Comparison of ENCODE assay signal across 8 cellular contexts in the genomic region with DNA sequence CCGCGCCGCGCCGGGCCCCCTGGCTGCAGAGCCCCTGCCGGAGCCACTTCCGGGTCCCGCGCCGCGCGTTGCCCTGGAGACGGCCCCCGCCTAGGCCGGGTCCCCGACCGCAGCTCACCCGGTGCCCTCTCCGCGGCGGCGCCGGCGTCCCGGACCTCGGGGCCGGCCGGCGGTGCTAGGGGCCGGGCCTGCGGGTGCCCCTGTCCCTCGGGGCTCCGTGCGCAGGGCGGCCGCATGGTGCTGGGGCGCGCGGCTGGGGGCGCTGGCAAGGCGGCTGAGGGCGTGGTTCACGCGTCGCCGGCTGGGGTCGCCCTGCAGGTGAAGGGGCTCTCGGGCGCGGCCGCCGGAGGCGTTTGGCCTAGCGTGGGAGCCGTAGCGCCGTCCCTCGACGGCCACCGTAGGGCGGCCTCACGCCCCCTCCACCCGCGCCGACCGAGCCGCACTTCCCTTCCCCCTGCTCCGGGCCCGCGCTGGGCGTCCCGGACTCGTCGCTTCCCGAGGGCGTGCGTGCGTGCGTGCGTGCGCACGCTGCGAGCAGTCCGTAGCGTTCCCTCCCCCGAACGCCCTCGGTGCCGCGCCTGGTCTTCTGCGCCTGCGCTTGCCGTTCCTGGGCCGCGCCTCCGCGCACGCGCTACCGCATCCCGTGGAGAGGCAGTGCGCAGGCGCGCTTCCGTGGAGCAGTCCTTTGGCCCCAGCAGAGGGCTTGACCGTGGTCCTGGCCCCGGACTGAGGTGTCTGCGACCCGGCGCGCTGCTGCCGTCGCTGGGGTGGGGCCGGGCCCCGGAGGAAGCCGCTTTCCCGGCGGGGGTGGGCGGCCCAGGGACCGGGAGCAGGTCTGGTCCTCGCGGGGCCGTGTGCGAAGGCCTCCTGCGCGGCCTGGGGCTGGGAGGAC. TPM values are rescaled to one million over a fixed set of nuclear protein-coding genes. Genes with fewer than 3 reads are reported as not detected.
DNase-seq lines count a peak whose midpoint lies in the region; ATAC-seq and TF ChIP-seq lines count a peak whose summit lies in the region.

Gene TMEM250, minus strand, starts transcription at position 509 of the 892 bp plus-strand sequence. CDS start 1,975 bp downstream, outside the sequence.

- H3K9ac ChIP-seq in DND-41 (ENCODE audit: low read depth, low read length), result peak within 1 kb of the TSS; percentile 88

- no peak for TF ChIP-seq EP300 in esophagus muscularis mucosa (IDR thresholded peaks at IDR 0.05)

- WGBS in esophagus muscularis mucosa, result 0% methylated on average over 2 of the region's 126 CpGs

- H4K20me1 ChIP-seq in DND-41 (ENCODE audit: insufficient read depth, low read length), result peaks cover 27% of the 10 kb centered on the region

- peak; percentile 85 to 90 for TF ChIP-seq POLR2A in Peyer's patch (IDR thresholded peaks at IDR 0.05)
- peak; percentile 69 for TF ChIP-seq POLR2A in esophagus muscularis mucosa (IDR thresholded peaks at IDR 0.05; ENCODE audit: low read depth)

- H3K4me1 ChIP-seq in DND-41 (ENCODE audit: insufficient read depth, low read length) (peaks cover 24% of the 10 kb centered on the region), Peyer's patch (peaks cover 0 to 38% (median 17%) of the 10 kb centered on the region in 4 donors), esophagus muscularis mucosa (peaks cover 31 to 57% (median 47%) of the 10 kb centered on the region in 4 donors), muscle layer of duodenum (ENCODE audit: control insufficient read depth in 1 of 2, insufficient read depth in 2 of 2, low read length in 2 of 2) (peaks cover 6 to 26% of the 10 kb centered on the region in 2 donors)

- peaks cover 34% of the 10 kb centered on the region for H3K36me3 ChIP-seq in DND-41 (ENCODE audit: insufficient read depth, low read length)
- peaks cover 26% of the 10 kb centered on the region; the same call in 1 of the 2 replicates for H3K36me3 ChIP-seq in KOPT-K1 (ENCODE audit: insufficient read depth, low read length)
- H3K36me3 ChIP-seq in Peyer's patch, result peaks cover 0 to 18% (median 0%) of the 10 kb centered on the region in 3 donors
- peaks cover 16 to 32% (median 24%) of the 10 kb centered on the region in 4 donors for H3K36me3 ChIP-seq in esophagus muscularis mucosa
- H3K36me3 ChIP-seq in muscle layer of duodenum (ENCODE audit: control insufficient read depth in 1 of 2, insufficient read depth in 2 of 2, low read length in 2 of 2), result peaks cover 0 to 24% of the 10 kb centered on the region in 2 donors

- H3K79me2 ChIP-seq in DND-41 (ENCODE audit: insufficient read depth, low read length), result peaks cover 38% of the 10 kb centered on the region

- DNase-seq in DND-41 (peak; percentile 94), Peyer's patch (peak; percentile 90 to 98 (median 98)), esophagus muscularis mucosa (ENCODE audit: extremely low spot score) (peak; percentile 97)
- DNase-seq in activated T-cell treated with anti-CD3 and anti-CD28 coated beads, Interleukin-2, amount 50 U/mL, for 48 hours, result peak; percentile 97 to 98
- DNase-seq in stimulated activated CD8-positive, alpha-beta memory T cell treated with anti-CD3 and anti-CD28 coated beads, Interleukin-7, amount 100 ng/mL, for 24 hours (ENCODE audit: low read depth), result peak; percentile 90

- ATAC-seq in DND-41 (ENCODE audit: insufficient read depth, low read depth), result peak; percentile 85
- ATAC-seq in GM21786 (IDR thresholded peaks at IDR 0.05; ENCODE audit: unreplicated experiment), result peak; percentile 65

- H3K4me2 ChIP-seq in DND-41 (ENCODE audit: insufficient read depth, low read length), result peak within 1 kb of the TSS; percentile 76

- peak within 1 kb of the TSS; percentile 81 for H3K4me3 ChIP-seq in DND-41 (ENCODE audit: low read depth in 1 of 2, low read length in 2 of 2)
- peak within 1 kb of the TSS; percentile 81 to 100 (median 98) for H3K4me3 ChIP-seq in Peyer's patch
- peak within 1 kb of the TSS; percentile 76 to 91 (median 88) for H3K4me3 ChIP-seq in esophagus muscularis mucosa
- H3K4me3 ChIP-seq in muscle layer of duodenum (ENCODE audit: low read depth in 1 of 2, low read length in 2 of 2), result peak within 1 kb of the TSS; percentile 56 to 75

- H3K27me3 ChIP-seq in DND-41 (ENCODE audit: insufficient read depth, low read length, poor library complexity), result no peaks in the 10 kb centered on the region
- no peaks in the 10 kb centered on the region for H3K27me3 ChIP-seq in Peyer's patch
- peaks cover 0 to 6% (median 0%) of the 10 kb centered on the region in 4 donors for H3K27me3 ChIP-seq in esophagus muscularis mucosa
- no peaks in the 10 kb centered on the region for H3K27me3 ChIP-seq in muscle layer of duodenum (ENCODE audit: low read depth, low read length)

- TF ChIP-seq CTCF in DND-41 (IDR thresholded peaks at IDR 0.05; ENCODE audit: borderline replicate concordance, extremely low read depth, low read length, poor library complexity, severe bottlenecking) (no peak), Peyer's patch (IDR thresholded peaks at IDR 0.05) (peak in 3 of 6 experiments; percentile 2 to 32 (median 30)), esophagus muscularis mucosa (IDR thresholded peaks at IDR 0.05) (peak; percentile 5 to 34 (median 15))

- H2AFZ ChIP-seq in DND-41 (ENCODE audit: low read depth, low read length), result peak within 1 kb of the TSS; percentile 79

- H3K9me3 ChIP-seq in DND-41 (ENCODE audit: insufficient read depth, low read length, severe bottlenecking), result no peaks in the 10 kb centered on the region
- H3K9me3 ChIP-seq in KOPT-K1 (ENCODE audit: insufficient read depth, low read length, poor library complexity, severe bottlenecking), result no peaks in the 10 kb centered on the region
- H3K9me3 ChIP-seq in Peyer's patch, result no peaks in the 10 kb centered on the region
- H3K9me3 ChIP-seq in esophagus muscularis mucosa, result no peaks in the 10 kb centered on the region
- no peaks in the 10 kb centered on the region for H3K9me3 ChIP-seq in muscle layer of duodenum (ENCODE audit: control insufficient read depth in 1 of 2, low read length in 2 of 2)

- H3K27ac ChIP-seq in DND-41 (ENCODE audit: low read length) (peak within 1 kb of the TSS; percentile 89), KOPT-K1 (ENCODE audit: low read depth, low read length, poor library complexity, severe bottlenecking) (peak within 1 kb of the TSS; percentile 87), Peyer's patch (peak within 1 kb of the TSS; percentile 96 to 100 (median 97)), esophagus muscularis mucosa (replicated peaks in 1 of 4) (peak within 1 kb of the TSS; percentile 93 to 100 (median 96)), muscle layer of duodenum (ENCODE audit: low read length) (peak within 1 kb of the TSS; percentile 63)

- intact Hi-C loops in esophagus muscularis mucosa (cut with DNase I), result loop anchor here (10.0 kb wide), 1 partner anchor 124 kb away; no protein-coding TSS in a partner anchor

RNA-seq across cellular contexts. Expression of gene TMEM250, which starts in this region (rescaled TPM):
- 10 to 100 TPM; 34.7 to 75.0 (median 69.2) TPM for total RNA-seq in Peyer's patch
- total RNA-seq in esophagus muscularis mucosa, result 10 to 100 TPM; 33.6 to 77.6 (median 59.4) TPM

Comparison
In these comparisons a context has a peak if more than half of its experiments do, and no peak if none do; other contexts are left out.
1. Peak in every context shown above with its lines: DNase-seq, ATAC-seq, H3K4me3 ChIP-seq and H3K27ac ChIP-seq.